In genomic region chr10:30639946-30640786, GRCh38 we compare ENCODE assay signal across 8 cellular contexts. TPM values are rescaled to one million over a fixed set of nuclear protein-coding genes. Genes with fewer than 3 reads are reported as not detected.
DNase-seq lines count a peak whose midpoint lies in the region; ATAC-seq, FAIRE-seq and TF ChIP-seq lines count a peak whose summit lies in the region.

No MANE protein-coding gene starts in this region.

- H3K27me3 ChIP-seq in A673 (replicated peaks; ENCODE audit: insufficient read depth, low read depth, low read length, poor library complexity) (no peaks in the 10 kb centered on the region), GM12878 (replicated peaks in 1 of 2; ENCODE audit: control insufficient read depth in 2 of 2, insufficient read depth in 2 of 2, low read length in 1 of 2) (peaks cover 0 to 1% of the 10 kb centered on the region in 2 experiments; a peak in 3 of 4 replicates), iPS DF 6.9 (ENCODE audit: control insufficient read depth, insufficient read depth, low read length) (no peaks in the 10 kb centered on the region), testis (no peaks in the 10 kb centered on the region)

- no peaks in the 10 kb centered on the region for H3K36me3 ChIP-seq in A673 (ENCODE audit: insufficient read depth, low read length, poor library complexity, severe bottlenecking)
- H3K36me3 ChIP-seq in GM12878 (ENCODE audit: control insufficient read depth in 2 of 2, insufficient read depth in 2 of 2, low read length in 1 of 2), result no peaks in the 10 kb centered on the region
- H3K36me3 ChIP-seq in iPS DF 6.9 (ENCODE audit: control insufficient read depth, insufficient read depth, low read length), result no peaks in the 10 kb centered on the region
- no peaks in the 10 kb centered on the region for H3K36me3 ChIP-seq in testis (ENCODE audit: low read depth, missing control alignments)

- BruUV-seq in A673 (replicated peaks; lab: Mats Ljungman, UMichigan) (no TSS peak), GM12878 (replicated peaks; lab: Mats Ljungman, UMichigan) (no TSS peak)

- in situ Hi-C loops in GM12878 (cut with MboI), result no loop called here

- H3K9me3 ChIP-seq in A673 (ENCODE audit: low read depth, low read length, poor library complexity, severe bottlenecking) (no peaks in the 10 kb centered on the region), GM12878 (replicated peaks; ENCODE audit: control insufficient read depth, insufficient read depth, low read length) (no peaks in the 10 kb centered on the region), iPS DF 6.9 (ENCODE audit: control insufficient read depth, insufficient read depth, low read length) (no peaks in the 10 kb centered on the region), testis (no peaks in the 10 kb centered on the region)

- SMC1A ChIA-PET in GM12878 (lab: Charles Lee; ENCODE audit: uncharacterized antibody, unreplicated experiment), result interaction anchor here (0.8 to 2.3 kb wide), 10 partner anchors 9 to 269 kb away, joined by 3 to 9 read pairs (median 4); no protein-coding TSS in a partner anchor

- TF ChIP-seq RAD21 in GM12878 (IDR thresholded peaks at IDR 0.05; ENCODE audit: insufficient read depth, low read depth, low read length), result peak; percentile 56

- H3K9ac ChIP-seq in GM12878 (ENCODE audit: control insufficient read depth, insufficient read depth, low read length), result no peak overlapping the region

- H3K4me3 ChIP-seq in A673 (ENCODE audit: low read depth, low read length, poor library complexity, severe bottlenecking), result no peak overlapping the region
- H3K4me3 ChIP-seq in GM12878, result no peak overlapping the region
- H3K4me3 ChIP-seq in iPS DF 6.9 (ENCODE audit: low read length), result no peak overlapping the region
- no peak overlapping the region for H3K4me3 ChIP-seq in testis

- CTCF ChIA-PET in A673 (lab: Charles Lee) (interaction anchor here (0.5 to 1.5 kb wide), 7 partner anchors 15 to 231 kb away, joined by 3 to 5 read pairs (median 3); no protein-coding TSS in a partner anchor), GM12878 (lab: Yijun Ruan, JAX) (interaction anchor here (0.5 to 4.5 kb wide), 41 partner anchors 8 to 1219 kb away, joined by 3 to 37 read pairs (median 4); partner anchors contain the start of genes LYZL2 and ZNF438)

- no peaks in the 10 kb centered on the region for H3K79me2 ChIP-seq in GM12878 (ENCODE audit: control insufficient read depth, insufficient read depth, low read length)

- TF ChIP-seq CTCF in A673 (conservative IDR thresholded peaks at IDR 0.05; ENCODE audit: low read depth, low read length) (peak; percentile 83), GM12878 (IDR thresholded peaks at IDR 0.05 in 2 of 3, conservative IDR thresholded peaks at IDR 0.05 in 1 of 3; ENCODE audit: control insufficient read depth in 2 of 3, extremely low read depth in 1 of 3, insufficient read depth in 1 of 3, low read depth in 3 of 3, low read length in 3 of 3) (peak; percentile 78 to 81 (median 81)), testis (IDR thresholded peaks at IDR 0.05) (peak; percentile 51 to 88 (median 81))

- no peak overlapping the region for H2AFZ ChIP-seq in GM12878 (ENCODE audit: control insufficient read depth, low read depth, low read length)

- RAD21 ChIA-PET in GM12878 (lab: Charles Lee; ENCODE audit: unreplicated experiment), result interaction anchor here (0.8 to 1.8 kb wide), 3 partner anchors 23 to 1168 kb away, joined by 4 to 5 read pairs (median 5); no protein-coding TSS in a partner anchor

- peak; percentile 70 for DNase-seq in A673 (ENCODE audit: low spot score)
- peak; percentile 64 for DNase-seq in EL
- DNase-seq in NCI-H1694 treated with DMSO at 0.1 percent for 48 hours (lab: John Stamatoyannopoulos, UW), result peak; percentile 44
- DNase-seq in GM12878 (ENCODE audit: low read depth, low spot score), result no peak
- DNase-seq in iPS DF 6.9 (ENCODE audit: low read depth, low spot score), result peak; percentile 37
- DNase-seq in testis, result no peak

- H3K27ac ChIP-seq in A673 (ENCODE audit: low read depth, low read length, poor library complexity, severe bottlenecking), result no peak overlapping the region
- H3K27ac ChIP-seq in GM12878 (ENCODE audit: control insufficient read depth, insufficient read depth), result no peak overlapping the region
- no peak overlapping the region for H3K27ac ChIP-seq in iPS DF 6.9 (ENCODE audit: low read length)
- H3K27ac ChIP-seq in testis, result no peak overlapping the region

- TF ChIP-seq POLR2A in GM12878 (IDR thresholded peaks at IDR 0.05; ENCODE audit: low read depth, low read length), result no peak
- no peak for TF ChIP-seq POLR2A in testis (IDR thresholded peaks at IDR 0.05)

- no peak for FAIRE-seq in GM12878 (lab: Jason Lieb, UNC)

- no peak for TF ChIP-seq EP300 in GM12878 (IDR thresholded peaks at IDR 0.05; ENCODE audit: borderline replicate concordance in 1 of 2, control insufficient read depth in 1 of 2, low read depth in 2 of 2, low read length in 2 of 2)

- H4K20me1 ChIP-seq in GM12878 (ENCODE audit: control insufficient read depth, insufficient read depth), result no peaks in the 10 kb centered on the region

- ATAC-seq in GM12878 (peak; percentile 37; the same call in 1 of the 3 replicates), HG03571 (IDR thresholded peaks at IDR 0.05; ENCODE audit: unreplicated experiment) (no peak), HG02840 (IDR thresholded peaks at IDR 0.05; ENCODE audit: low FRiP score, unreplicated experiment) (no peak)

- H3K4me1 ChIP-seq in A673 (ENCODE audit: insufficient read depth, low read length, poor library complexity, severe bottlenecking) (peaks cover 4% of the 10 kb centered on the region), GM12878 (ENCODE audit: control insufficient read depth, insufficient read depth, low read length) (no peaks in the 10 kb centered on the region), iPS DF 6.9 (ENCODE audit: control insufficient read depth, insufficient read depth, low read length) (peaks cover 3% of the 10 kb centered on the region; the same call in 1 of the 2 replicates), testis (no peaks in the 10 kb centered on the region)

- intact Hi-C loops in A673 (cut with micrococcal nuclease; ENCODE audit: unreplicated experiment) (no loop called here), GM12878 (cut with micrococcal nuclease; ENCODE audit: unreplicated experiment) (no loop called here), testis (cut with DNase I; ENCODE audit: low total_unique reads) (no loop called here)

- POLR2A ChIA-PET in A673 (lab: Charles Lee; ENCODE audit: low non-redundant PET) (no interaction called here), GM12878 (lab: Charles Lee) (no interaction called here)

- 0% methylated on average over 6 of the region's 6 CpGs for WGBS in GM12878 (ENCODE audit: insufficient coverage, insufficient replicate concordance, low lambda C conversion rate, missing lambda C conversion rate)
- WGBS in iPS DF 6.9 (ENCODE audit: insufficient coverage, insufficient read length), result no CpG with 5 or more reads among the region's 6 CpGs
- 44 to 54% methylated on average over 6 of the region's 6 CpGs for WGBS in testis, 2 donors

- no peak overlapping the region for H3K4me2 ChIP-seq in GM12878 (ENCODE audit: control insufficient read depth, insufficient read depth)

TF ChIP-seq in GM12878, 131 proteins besides CTCF, POLR2A, EP300 and RAD21:
- TF ChIP-seq E2F4 (IDR thresholded peaks at IDR 0.05; ENCODE audit: low read depth, low read length) (peak; percentile 37; the same call in 1 of the 2 replicates), RAD51 (IDR thresholded peaks at IDR 0.05) (no peak), YBX1 (IDR thresholded peaks at IDR 0.05) (no peak), TCF12 (IDR thresholded peaks at IDR 0.05; ENCODE audit: low read depth, low read length) (no peak), GATAD2B (conservative IDR thresholded peaks at IDR 0.05; ENCODE audit: low read depth) (no peak), SMC3 (IDR thresholded peaks at IDR 0.05; ENCODE audit: borderline replicate concordance, low read length) (peak; percentile 63; the same call in 1 of the 2 replicates)

RNA-seq across cellular contexts. Expression of gene LYZL2, which starts 10.6 kb away (rescaled TPM):
- total RNA-seq in A673 (2021) (not detected in 2 replicates), GM12878 (2014; rRNA removed) (not detected in 2 replicates), GM12878 (2014; rRNA removed; fragmentation: Illumina TruSeq; extraction: Trizol) (not detected in 2 replicates), GM12878 (2021) (not detected in 2 replicates), testis (10 to 100 TPM; 48.7 to 88.9 TPM)
- total RNA-seq in GM12878 (2013; cell fraction: nucleolus; rRNA removed), result not detected in 2 replicates
- not detected for polyA plus RNA-seq in GM12878 (2011; ENCODE audit: low read depth)
- polyA plus RNA-seq in GM12878 (2011; rRNA removed) (not detected in 2 replicates), GM12878 (2014; fragmentation: Illumina TruSeq; extraction: Trizol) (not detected in 2 replicates), GM12878 (2014; fragmentation: Nextera tagmentation; extraction: Ambion mirVana) (not detected), GM12878 (2014; rRNA removed) (not detected in 2 replicates), GM12878 (2016; fragmentation: Nextera tagmentation; extraction: Ambion mirVana) (not detected), testis (ENCODE audit: insufficient read depth, low read depth, low replicate concordance) (100 TPM)
- polyA plus RNA-seq in GM12878 (2011; cell fraction: cytosol; rRNA removed), result not detected in 2 replicates
- not detected in 2 replicates for polyA plus RNA-seq in GM12878 (2011; cell fraction: nucleus; rRNA removed)
- not detected in 2 replicates for polyA plus RNA-seq in GM12878 (2012)
- not detected in 2 replicates for polyA minus RNA-seq in GM12878 (2011; rRNA and poly(A)+ RNA removed)
- not detected in 2 replicates for polyA minus RNA-seq in GM12878 (2011; cell fraction: cytosol; rRNA and poly(A)+ RNA removed)
- polyA minus RNA-seq in GM12878 (2011; cell fraction: nucleus; rRNA and poly(A)+ RNA removed), result not detected in 2 replicates

Comparison
In these comparisons a context has a peak if more than half of its experiments do, and no peak if none do; other contexts are left out.
1. DNase-seq: peak in A673 (single experiment), EL (single experiment), NCI-H1694 treated with DMSO at 0.1 percent for 48 hours (single experiment) and iPS DF 6.9 (single experiment); none in GM12878 (single experiment) and testis (single experiment).
2. RNA of gene LYZL2, which starts 10.6 kb away (total RNA-seq): 48.7 to 88.9 TPM in testis; not detected in A673 and not detected in GM12878; every median in the first group is over 10 times any median in the second.
3. Peak in every context shown above with its lines, with median percentiles within 50 percentile points of each other: CTCF ChIP-seq.